In genomic region chr4:3827616-3828492, GRCh38 we compare ENCODE assay signal across 8 cellular contexts.
DNase-seq lines count a peak whose midpoint lies in the region; ATAC-seq, FAIRE-seq and TF ChIP-seq lines count a peak whose summit lies in the region.

No MANE protein-coding gene starts in this region.

- H3K4me1 ChIP-seq in A549, result peaks cover 13% of the 10 kb centered on the region; the same call in 2 of the 3 replicates

- intact Hi-C loops in lower leg skin (cut with DNase I; ENCODE audit: low total_unique reads), result no loop called here

- H3K4me2 ChIP-seq in A549, result peak overlapping the region; percentile 56

- no peak for TF ChIP-seq EP300 in A549 (IDR thresholded peaks at IDR 0.05)

- H3K27ac ChIP-seq in A549, result peak overlapping the region in 1 of 2 experiments; percentile 50; a peak in 2 of 6 replicates

- POLR2A ChIA-PET in A549 (lab: Yijun Ruan, JAX), result no interaction called here

- 0% methylated on average over 1 of the region's 24 CpGs for WGBS in A549 (ENCODE audit: missing lambda C conversion rate)
- 40 to 75% methylated on average over 10 to 20 of the region's 24 CpGs for WGBS in lower leg skin, 2 donors

- no peak overlapping the region for H3K4me3 ChIP-seq in A549
- H3K4me3 ChIP-seq in lower leg skin (ENCODE audit: low read depth, poor library complexity, severe bottlenecking), result no peak overlapping the region

- ATAC-seq in A549 (peak; percentile 60 to 79; a peak in 4 of 6 replicates), GM19324 (IDR thresholded peaks at IDR 0.05; ENCODE audit: low FRiP score, unreplicated experiment) (no peak)

- TF ChIP-seq CTCF in A549 (IDR thresholded peaks at IDR 0.05) (no peak), lower leg skin (IDR thresholded peaks at IDR 0.05) (no peak)

- CTCF ChIA-PET in A549 (lab: Yijun Ruan, JAX), result interaction anchor here (0.9 kb wide), 1 partner anchor 42 kb away, joined by 3 read pairs; no protein-coding TSS in a partner anchor

- no peaks in the 10 kb centered on the region for H3K9me3 ChIP-seq in A549

- DNase-seq in A549 (ENCODE audit: low read depth in 1 of 2, low spot score in 1 of 2), result peak; percentile 21 to 28
- peak; percentile 52 for DNase-seq in M059J (ENCODE audit: low read depth)
- peak; percentile 11 for DNase-seq in dermis blood vessel endothelial cell
- peak; percentile 29 to 87 for DNase-seq in lower leg skin (ENCODE audit: low spot score in 2 of 2)
- DNase-seq in NK-92 (lab: John Stamatoyannopoulos, UW; ENCODE audit: unreplicated experiment), result no peak
- no peak for DNase-seq in activated CD4-positive, CD25-positive, alpha-beta regulatory T cell treated with anti-CD3 and anti-CD28 coated beads, Interleukin-2, amount 50 U/mL, for 72 hours
- DNase-seq in DMS114 treated with DMSO at 0.1 percent for 48 hours (lab: John Stamatoyannopoulos, UW; ENCODE audit: unreplicated experiment), result no peak

- TF ChIP-seq POLR2A in A549 (IDR thresholded peaks at IDR 0.05; ENCODE audit: low read length), result no peak
- TF ChIP-seq POLR2A in lower leg skin (IDR thresholded peaks at IDR 0.05), result no peak

- TF ChIP-seq RAD21 in A549 (conservative IDR thresholded peaks at IDR 0.05 in 1 of 2, IDR thresholded peaks at IDR 0.05 in 1 of 2), result no peak

- FAIRE-seq in A549 (lab: Jason Lieb, UNC), result no peak

TF ChIP-seq in A549, 52 proteins besides CTCF, POLR2A, EP300 and RAD21:
- TF ChIP-seq PHF8 (IDR thresholded peaks at IDR 0.05; ENCODE audit: borderline replicate concordance, low read depth) (no peak), CHD2 (IDR thresholded peaks at IDR 0.05; ENCODE audit: low read length, partially characterized antibody) (no peak), FOSB (CRISPR knock-in tag; IDR thresholded peaks at IDR 0.05) (no peak), HOXB5 (CRISPR knock-in tag; IDR thresholded peaks at IDR 0.05) (no peak), FOSL2 (IDR thresholded peaks at IDR 0.05) (no peak), FOSL2 (CRISPR knock-in tag; IDR thresholded peaks at IDR 0.05) (no peak)
TF ChIP-seq in A549: peak in this region for 0.

Comparison
In these comparisons a context has a peak if more than half of its experiments do, and no peak if none do; other contexts are left out.
1. DNase-seq: peak in A549 (2 of 2), M059J (single experiment), dermis blood vessel endothelial cell (single experiment) and lower leg skin (2 of 2); none in NK-92 (single experiment), activated CD4-positive, CD25-positive, alpha-beta regulatory T cell treated with anti-CD3 and anti-CD28 coated beads, Interleukin-2, amount 50 U/mL, for 72 hours (single experiment) and DMS114 treated with DMSO at 0.1 percent for 48 hours (single experiment).